In genomic region chr13:110450016-110450900, GRCh38 we compare ENCODE assay signal across 17 cellular contexts.
"Had no signal": no experiment of that assay in that cellular context is flagged by ENCODE, and none has a peak within 500 bp of the region (broad histone marks: within the 10 kb centered on the region; RNA-seq: fewer than 3 reads in every experiment).

No MANE protein-coding gene starts in this region.

- DNase-seq: activated CD4-positive, alpha-beta T cell treated with anti-CD3 and anti-CD28 coated beads, Interleukin-2, amount 50 U/mL, for 4 hours; activated gamma-delta T cell treated with Interleukin-2 at 50 U/mL for 16 hours; activated T-cell treated with anti-CD3 and anti-CD28 coated beads for 4 hours; dermis blood vessel endothelial cell; effector memory CD4-positive, alpha-beta T cell; foreskin fibroblast; left lung; right lobe of liver; stimulated activated naive CD4-positive, alpha-beta T cell; SW 1271; transverse colon had no signal

- ATAC-seq: activated naive CD4-positive, alpha-beta T cell treated with anti-CD3 and anti-CD28 coated beads, Interleukin-2, amount 50 U/mL, for 72 hours; left lung had no signal

- H3K9ac ChIP-seq: neural progenitor cell had no signal

- H3K27me3 ChIP-seq: adrenal gland, breast epithelium, left lung, neural progenitor cell, ovary, right lobe of liver, transverse colon had no signal

- H3K9me3 ChIP-seq: adrenal gland, breast epithelium, left lung, ovary, right lobe of liver, transverse colon had no signal

- H3K9me3 Mint-ChIP-seq: activated naive CD4-positive, alpha-beta T cell treated with anti-CD3 and anti-CD28 coated beads, Interleukin-2, amount 50 U/mL, for 72 hours; activated T-helper 1 cell treated with anti-CD3 and anti-CD28 coated beads, Interleukin-12 subunit alpha, Interleukin-12 subunit beta, Interleukin-2, Interleukin-4 antibody, amounts not matched to agents 30 ng/mL and 10 ng/mL and 1 ng/mL, durations not matched to agents 14 hours and 24 hours and 36 hours; neural progenitor cell had no signal

- H3K4me3 Mint-ChIP-seq: activated T-helper 1 cell treated with anti-CD3 and anti-CD28 coated beads, Interleukin-12 subunit alpha, Interleukin-12 subunit beta, Interleukin-2, Interleukin-4 antibody, amounts not matched to agents 30 ng/mL and 10 ng/mL and 1 ng/mL, durations not matched to agents 14 hours and 24 hours and 36 hours; neural progenitor cell had no signal

- H3K4me3 ChIP-seq: adrenal gland, breast epithelium, left lung, neural progenitor cell, ovary, right lobe of liver, transverse colon had no signal

- H3K36me3 Mint-ChIP-seq: activated naive CD4-positive, alpha-beta T cell treated with anti-CD3 and anti-CD28 coated beads, Interleukin-2, amount 50 U/mL, for 72 hours had no signal

- H3K27ac ChIP-seq: adrenal gland, left lung, neural progenitor cell, ovary, right lobe of liver had no signal

- H3K36me3 ChIP-seq: breast epithelium, neural progenitor cell, ovary, right lobe of liver had no signal

- H3K4me2 ChIP-seq: neural progenitor cell had no signal

- H3K4me1 ChIP-seq: adrenal gland, breast epithelium, left lung, transverse colon had no signal

- H2AFZ ChIP-seq: neural progenitor cell had no signal

- H3K27ac Mint-ChIP-seq: activated naive CD4-positive, alpha-beta T cell treated with anti-CD3 and anti-CD28 coated beads, Interleukin-2, amount 50 U/mL, for 72 hours; activated T-helper 1 cell treated with anti-CD3 and anti-CD28 coated beads, Interleukin-12 subunit alpha, Interleukin-12 subunit beta, Interleukin-2, Interleukin-4 antibody, amounts not matched to agents 30 ng/mL and 10 ng/mL and 1 ng/mL, durations not matched to agents 14 hours and 24 hours and 36 hours; neural progenitor cell had no signal
